20 cellular contexts compared by ENCODE assay signal in the genomic region with DNA sequence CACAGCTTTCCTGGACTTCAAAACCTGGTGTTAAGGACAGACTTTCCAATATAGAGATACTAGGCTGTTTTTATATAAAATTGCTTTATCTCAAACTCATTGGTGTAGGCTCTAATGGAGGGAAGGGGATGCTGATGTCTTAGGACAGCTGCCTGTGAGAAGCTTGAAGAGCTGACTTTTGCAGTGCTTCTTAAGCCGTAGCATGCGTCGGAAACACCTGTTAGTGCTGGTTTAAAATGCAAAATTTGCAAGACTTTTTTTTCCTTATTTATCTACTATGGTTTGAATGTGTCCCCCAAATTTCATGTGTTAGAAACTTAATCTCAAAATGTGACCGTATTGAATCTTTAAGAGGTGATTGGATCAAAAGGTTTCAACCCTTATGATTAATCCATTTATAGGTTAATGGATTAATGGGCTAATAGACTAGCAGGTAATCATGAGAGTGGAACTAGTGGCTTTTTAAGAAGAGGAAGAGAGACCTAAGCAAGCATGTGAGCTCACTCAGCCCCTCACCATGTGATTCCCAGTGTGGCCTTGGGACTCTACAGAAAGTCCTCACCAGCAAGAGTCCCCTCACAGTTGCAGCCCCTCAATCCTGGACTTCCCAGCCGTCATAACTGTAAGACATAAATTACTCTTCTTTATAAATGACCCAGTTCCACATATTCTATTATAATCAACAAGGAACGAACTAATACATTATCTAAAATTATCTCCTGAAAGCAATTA.
A peak's percentile ranks its signal among the peaks of the same experiment; 100 is the strongest.
DNase-seq lines count a peak whose midpoint lies in the region; ATAC-seq and TF ChIP-seq lines count a peak whose summit lies in the region.
"Had no signal": no experiment of that assay in that cellular context is flagged by ENCODE, and none has a peak within 500 bp of the region (broad histone marks: within the 10 kb centered on the region; RNA-seq: fewer than 3 reads in every experiment).

No MANE protein-coding gene starts in this region.

- H3K9me3 Mint-ChIP-seq in naive B cell (no peaks in the 10 kb centered on the region), endothelial cell (ENCODE audit: unreplicated experiment) (no peaks in the 10 kb centered on the region)

- peak; percentile 58 for DNase-seq in naive B cell
- no peak for DNase-seq in inferior parietal cortex (ENCODE audit: extremely low spot score)
- DNase-seq in endothelial cell (ENCODE audit: low spot score) = no peak
- no peak for DNase-seq in H7
- DNase-seq in stimulated activated CD4-positive, alpha-beta T cell treated with anti-CD3 and anti-CD28 coated beads, Interleukin-2, amount 100 ng/mL, for 24 hours = no peak
- DNase-seq: activated naive CD4-positive, alpha-beta T cell treated with anti-CD3 and anti-CD28 coated beads, Interleukin-2, amount 50 U/mL, for 16 hours; AML-193; Calu3; cortex of kidney; left ventricle myocardium inferior; MG63; NCI-H1930; NCI-H510A; stimulated activated CD4-positive, alpha-beta T cell treated with anti-CD3 and anti-CD28 coated beads, Interleukin-2, amount 100 ng/mL, for 48 hours; T1000 had no signal

- H3K27me3 Mint-ChIP-seq in naive B cell = no peaks in the 10 kb centered on the region
- H3K27me3 Mint-ChIP-seq in endothelial cell (ENCODE audit: unreplicated experiment) = peaks cover 1% of the 10 kb centered on the region

- H3K4me1 Mint-ChIP-seq in naive B cell = peaks cover 28 to 61% (median 43%) of the 10 kb centered on the region in 3 donors
- no peaks in the 10 kb centered on the region for H3K4me1 Mint-ChIP-seq in endothelial cell (ENCODE audit: unreplicated experiment)

- no peak for TF ChIP-seq CTCF in endothelial cell (IDR thresholded peaks at IDR 0.05; ENCODE audit: unreplicated experiment)

- no peaks in the 10 kb centered on the region for H3K36me3 ChIP-seq in H7 (replicated peaks; ENCODE audit: control insufficient read depth, insufficient read depth, low read length)
- H3K36me3 ChIP-seq: gastroesophageal sphincter, left ventricle myocardium inferior, MG63, suprapubic skin had no signal

- H3K27ac Mint-ChIP-seq in naive B cell (peak overlapping the region; percentile 79 to 95 (median 90)), endothelial cell (ENCODE audit: unreplicated experiment) (no peak overlapping the region)

- H3K4me3 Mint-ChIP-seq in naive B cell (peak overlapping the region in 7 of 8 donors; percentile 5 to 84 (median 53)), endothelial cell (ENCODE audit: unreplicated experiment) (no peak overlapping the region)

- no peak overlapping the region for H3K4me3 ChIP-seq in H7 (ENCODE audit: insufficient read depth, low read depth, low read length)
- H3K4me3 ChIP-seq: gastroesophageal sphincter, left ventricle myocardium inferior, MG63, suprapubic skin had no signal

- H3K36me3 Mint-ChIP-seq in naive B cell = no peaks in the 10 kb centered on the region
- H3K36me3 Mint-ChIP-seq in endothelial cell (ENCODE audit: low read depth, unreplicated experiment) = no peaks in the 10 kb centered on the region

- peaks cover 2% of the 10 kb centered on the region for H3K27me3 ChIP-seq in H7 (ENCODE audit: control insufficient read depth, insufficient read depth, low read length)
- H3K27me3 ChIP-seq: gastroesophageal sphincter, MG63, suprapubic skin had no signal

- ATAC-seq in GM18867 (IDR thresholded peaks at IDR 0.05; ENCODE audit: unreplicated experiment) = peak; percentile 47
- ATAC-seq in GM21723 (IDR thresholded peaks at IDR 0.05; ENCODE audit: unreplicated experiment) = peak; percentile 61
- peak; percentile 46 for ATAC-seq in HG03469 (IDR thresholded peaks at IDR 0.05; ENCODE audit: unreplicated experiment)
- ATAC-seq in naive B cell (ENCODE audit: low read depth in 2 of 2) = peak; percentile 83 to 85
- ATAC-seq: gastroesophageal sphincter had no signal
